18 cellular contexts compared by ENCODE assay signal in the genomic region with DNA sequence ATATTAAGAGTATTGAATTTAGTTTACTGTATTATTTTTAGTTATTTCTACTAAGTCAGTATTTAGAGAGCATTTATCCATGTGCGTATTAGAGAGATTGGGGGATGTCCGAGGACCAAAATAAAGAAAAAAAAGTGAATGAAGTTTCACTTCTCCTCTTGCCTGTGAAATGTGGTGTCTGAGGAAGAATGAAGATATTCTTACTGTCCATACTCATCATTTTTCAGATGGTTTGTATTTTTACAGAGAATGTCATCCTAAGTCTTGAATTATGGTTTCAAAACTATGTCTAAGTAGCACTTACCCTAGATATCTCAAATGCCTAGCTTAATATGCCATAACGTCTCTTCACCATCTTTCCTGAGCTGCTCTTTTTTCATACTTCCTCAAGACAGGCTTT.
"Had no signal": no experiment of that assay in that cellular context is flagged by ENCODE, and none has a peak within 500 bp of the region (broad histone marks: within the 10 kb centered on the region; RNA-seq: fewer than 3 reads in every experiment).

No MANE protein-coding gene starts in this region.

- DNase-seq: dermis blood vessel endothelial cell; effector memory CD4-positive, alpha-beta T cell; foreskin keratinocyte; heart left ventricle; hippocampal formation; left cardiac atrium; left lung; mesenchymal stem cell; naive thymus-derived CD4-positive, alpha-beta T cell; right cardiac atrium; sigmoid colon; stimulated activated CD4-positive, alpha-beta T cell treated with anti-CD3 and anti-CD28 coated beads, Interleukin-2, amount 100 ng/mL, for 24 hours; stimulated activated CD4-positive, alpha-beta T cell treated with anti-CD3 and anti-CD28 coated beads, Interleukin-4, amount 100 ng/mL, for 24 hours; stimulated activated naive CD4-positive, alpha-beta T cell treated with Interleukin-2 at 50 U/mL for 16 hours; stomach; thyroid gland had no signal

- ATAC-seq: foreskin keratinocyte; gastroesophageal sphincter; heart left ventricle; left cardiac atrium; left lung; naive thymus-derived CD4-positive, alpha-beta T cell; right cardiac atrium; stimulated activated effector memory CD8-positive, alpha-beta T cell treated with anti-CD3 and anti-CD28 coated beads, Interleukin-12 subunit alpha, Interleukin-12 subunit beta, amount 100 ng/mL, for 72 hours had no signal
